Comparison of ENCODE assay signal across 9 cellular contexts in genomic region chr3:133821767-133822638, GRCh38. TPM values are rescaled to one million over a fixed set of nuclear protein-coding genes. Genes with fewer than 3 reads are reported as not detected.
DNase-seq lines count a peak whose midpoint lies in the region; ATAC-seq and TF ChIP-seq lines count a peak whose summit lies in the region.
"Had no signal": no experiment of that assay in that cellular context is flagged by ENCODE, and none has a peak within 500 bp of the region (broad histone marks: within the 10 kb centered on the region; RNA-seq: fewer than 3 reads in every experiment).

No MANE protein-coding gene starts in this region.

- H3K9me3 ChIP-seq in esophagus muscularis mucosa (no peaks in the 10 kb centered on the region), ovary (no peaks in the 10 kb centered on the region)

- H3K4me1 Mint-ChIP-seq in immature natural killer cell: peaks cover 0 to 5% of the 10 kb centered on the region in 2 donors

- DNase-seq in GM04504 (ENCODE audit: low read depth) (peak; percentile 51), NCI-H774 (lab: John Stamatoyannopoulos, UW) (peak; percentile 20), esophagus muscularis mucosa (ENCODE audit: extremely low spot score) (peak; percentile 93), ovary (peak in 4 of 5 donors; percentile 35 to 59 (median 48)), immature natural killer cell (no peak), hippocampal formation (lab: John Stamatoyannopoulos, UW) (no peak), DMS79 treated with DMSO at 0.1 percent for 48 hours (lab: John Stamatoyannopoulos, UW) (no peak)

- 81% methylated on average over 8 of the region's 8 CpGs for WGBS in esophagus muscularis mucosa
- WGBS in ovary, 3 donors: 82 to 86% (median 85%) methylated on average over 8 of the region's 8 CpGs

- peaks cover 23 to 61% (median 33%) of the 10 kb centered on the region in 3 donors for H3K36me3 Mint-ChIP-seq in immature natural killer cell

- TF ChIP-seq EP300 in esophagus muscularis mucosa (IDR thresholded peaks at IDR 0.05) (no peak), ovary (IDR thresholded peaks at IDR 0.05) (no peak)

- H3K36me3 ChIP-seq in esophagus muscularis mucosa: peaks cover 28 to 83% (median 60%) of the 10 kb centered on the region in 4 donors
- H3K36me3 ChIP-seq in ovary: no peaks in the 10 kb centered on the region

- intact Hi-C loops in esophagus muscularis mucosa (cut with DNase I) (no loop called here), ovary (cut with DNase I) (loop anchor here in 2 of 4 donors (2.0 to 5.0 kb wide), 2 partner anchors 105 to 111 kb away; no protein-coding TSS in a partner anchor)

- no peaks in the 10 kb centered on the region for H3K9me3 Mint-ChIP-seq in immature natural killer cell

- ATAC-seq in HG03175 (IDR thresholded peaks at IDR 0.05; ENCODE audit: unreplicated experiment): no peak

- H3K27me3 Mint-ChIP-seq in immature natural killer cell (ENCODE audit: low read depth in 3 of 3): peaks cover 0 to 1% (median 0%) of the 10 kb centered on the region in 3 donors

- H3K4me3 Mint-ChIP-seq in immature natural killer cell: no peak overlapping the region

- peaks cover 0 to 10% (median 7%) of the 10 kb centered on the region in 4 donors for H3K4me1 ChIP-seq in esophagus muscularis mucosa
- H3K4me1 ChIP-seq in ovary (ENCODE audit: insufficient read depth): no peaks in the 10 kb centered on the region

- no peak overlapping the region for H3K4me3 ChIP-seq in esophagus muscularis mucosa
- H3K4me3 ChIP-seq in ovary: no peak overlapping the region

- no peak overlapping the region for H3K27ac Mint-ChIP-seq in immature natural killer cell

- TF ChIP-seq CTCF in esophagus muscularis mucosa (IDR thresholded peaks at IDR 0.05) (peak in 1 of 3 experiments; percentile 27), ovary (IDR thresholded peaks at IDR 0.05) (no peak)

- no peak overlapping the region for H3K27ac ChIP-seq in esophagus muscularis mucosa (replicated peaks in 1 of 4)
- no peak overlapping the region for H3K27ac ChIP-seq in ovary
- H3K27ac ChIP-seq: HL-60 had no signal

- TF ChIP-seq POLR2A in esophagus muscularis mucosa (IDR thresholded peaks at IDR 0.05; ENCODE audit: low read depth) (no peak), ovary (IDR thresholded peaks at IDR 0.05) (no peak)

- no peaks in the 10 kb centered on the region for H3K27me3 ChIP-seq in esophagus muscularis mucosa
- H3K27me3 ChIP-seq in ovary: no peaks in the 10 kb centered on the region

RNA-seq across cellular contexts. Expression of gene SRPRB, which starts 16.4 kb away (rescaled TPM):
- total RNA-seq in esophagus muscularis mucosa: 10 to 100 TPM; 11.2 to 28.2 (median 18.5) TPM
- 10 to 100 TPM in 6 of 7 donors, 1 to 10 TPM in 1; 6.2 to 51.9 (median 35.1) TPM for total RNA-seq in ovary
- polyA plus RNA-seq in ovary: 10 to 100 TPM; 14.0 to 59.7 TPM
- polyA plus RNA-seq in immature natural killer cell: 10 to 100 TPM; 28.8 to 51.0 (median 43.9) TPM

Comparison
In these comparisons a context has a peak if more than half of its experiments do, and no peak if none do; other contexts are left out.
1. DNase-seq: peak in GM04504 (single experiment), NCI-H774 (single experiment), esophagus muscularis mucosa (single experiment) and ovary (4 of 5); none in immature natural killer cell (0 of 3), hippocampal formation (0 of 2) and DMS79 treated with DMSO at 0.1 percent for 48 hours (single experiment).